Comparison of ENCODE assay signal across 2 cellular contexts in the genomic region with DNA sequence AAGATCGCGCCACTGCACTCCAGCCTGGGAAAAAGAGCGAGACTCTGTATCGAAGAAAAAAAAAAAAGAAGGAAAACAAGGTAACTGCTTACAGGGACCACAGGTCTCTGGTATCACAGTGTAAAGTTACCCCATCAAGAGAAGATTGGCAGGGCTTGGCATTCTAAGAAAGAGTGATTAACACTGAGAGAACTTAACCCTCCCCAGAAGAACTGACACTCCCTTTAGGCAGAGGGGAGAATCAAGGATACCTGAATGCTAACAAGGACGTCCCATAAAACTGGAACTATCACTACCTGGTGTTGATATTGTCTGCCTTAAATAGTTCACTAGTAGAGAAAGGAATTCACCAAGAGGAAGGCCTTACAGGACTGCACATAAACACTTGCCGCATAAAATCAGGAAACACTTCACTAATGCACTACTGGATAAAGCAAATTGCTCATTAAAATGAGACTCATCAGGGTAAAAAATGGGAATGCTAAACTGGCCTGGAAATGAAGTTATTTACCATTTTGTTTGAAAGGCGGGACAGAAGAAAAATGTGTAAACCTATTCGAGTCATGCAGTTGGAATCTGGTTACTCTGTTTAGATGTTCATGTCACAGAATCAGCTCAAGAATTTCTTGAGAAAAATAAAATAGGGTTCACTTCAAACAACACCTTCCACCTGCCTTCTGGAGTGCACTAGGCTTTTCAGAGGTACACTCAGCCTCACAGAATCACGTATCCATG.
TF ChIP-seq lines count a peak whose summit lies in the region.

No MANE protein-coding gene starts in this region.

TF ChIP-seq in SK-N-SH treated with all-trans-retinoic acid at 6 μM for 48 hours, 23 proteins besides CTCF, POLR2A, EP300 and RAD21 (continued from another document):
- TF ChIP-seq, protein P1, sequence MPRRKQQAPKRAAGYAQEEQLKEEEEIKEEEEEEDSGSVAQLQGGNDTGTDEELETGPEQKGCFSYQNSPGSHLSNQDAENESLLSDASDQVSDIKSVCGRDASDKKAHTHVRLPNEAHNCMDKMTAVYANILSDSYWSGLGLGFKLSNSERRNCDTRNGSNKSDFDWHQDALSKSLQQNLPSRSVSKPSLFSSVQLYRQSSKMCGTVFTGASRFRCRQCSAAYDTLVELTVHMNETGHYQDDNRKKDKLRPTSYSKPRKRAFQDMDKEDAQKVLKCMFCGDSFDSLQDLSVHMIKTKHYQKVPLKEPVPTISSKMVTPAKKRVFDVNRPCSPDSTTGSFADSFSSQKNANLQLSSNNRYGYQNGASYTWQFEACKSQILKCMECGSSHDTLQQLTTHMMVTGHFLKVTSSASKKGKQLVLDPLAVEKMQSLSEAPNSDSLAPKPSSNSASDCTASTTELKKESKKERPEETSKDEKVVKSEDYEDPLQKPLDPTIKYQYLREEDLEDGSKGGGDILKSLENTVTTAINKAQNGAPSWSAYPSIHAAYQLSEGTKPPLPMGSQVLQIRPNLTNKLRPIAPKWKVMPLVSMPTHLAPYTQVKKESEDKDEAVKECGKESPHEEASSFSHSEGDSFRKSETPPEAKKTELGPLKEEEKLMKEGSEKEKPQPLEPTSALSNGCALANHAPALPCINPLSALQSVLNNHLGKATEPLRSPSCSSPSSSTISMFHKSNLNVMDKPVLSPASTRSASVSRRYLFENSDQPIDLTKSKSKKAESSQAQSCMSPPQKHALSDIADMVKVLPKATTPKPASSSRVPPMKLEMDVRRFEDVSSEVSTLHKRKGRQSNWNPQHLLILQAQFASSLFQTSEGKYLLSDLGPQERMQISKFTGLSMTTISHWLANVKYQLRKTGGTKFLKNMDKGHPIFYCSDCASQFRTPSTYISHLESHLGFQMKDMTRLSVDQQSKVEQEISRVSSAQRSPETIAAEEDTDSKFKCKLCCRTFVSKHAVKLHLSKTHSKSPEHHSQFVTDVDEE (CRISPR knock-in tag; IDR thresholded peaks at IDR 0.05): no peak
- TF ChIP-seq ZNF8 (CRISPR knock-in tag; IDR thresholded peaks at IDR 0.05) (no peak), GLIS3 (CRISPR knock-in tag; IDR thresholded peaks at IDR 0.05) (no peak), OSR1 (CRISPR knock-in tag; IDR thresholded peaks at IDR 0.05) (no peak), CSRNP3 (CRISPR knock-in tag; IDR thresholded peaks at IDR 0.05) (no peak), ARNTL (CRISPR knock-in tag; IDR thresholded peaks at IDR 0.05; ENCODE audit: borderline replicate concordance, low read depth) (no peak), POU6F1 (CRISPR knock-in tag; IDR thresholded peaks at IDR 0.05; ENCODE audit: borderline replicate concordance, low read depth) (no peak)
TF ChIP-seq in SK-N-SH treated with all-trans-retinoic acid at 6 μM for 48 hours: peak in this region for 0.

TF ChIP-seq in SK-N-SH, 30 proteins besides CTCF, POLR2A, EP300 and RAD21 (continued from another document):
- no peak for TF ChIP-seq REST (IDR thresholded peaks at IDR 0.05; ENCODE audit: low read depth, low read length)
- no peak for TF ChIP-seq MEF2A (IDR thresholded peaks at IDR 0.05; ENCODE audit: borderline replicate concordance, low read depth)
TF ChIP-seq in SK-N-SH: peak in this region for 0.
